Comparison of ENCODE assay signal across 15 cellular contexts in genomic region chr19:48909424-48910077, GRCh38. TPM values are rescaled to one million over a fixed set of nuclear protein-coding genes. Genes with fewer than 3 reads are reported as not detected.
DNase-seq lines count a peak whose midpoint lies in the region; ATAC-seq, FAIRE-seq and TF ChIP-seq lines count a peak whose summit lies in the region.
"Not testable (repeated sequence)": the region's sequence is repeated elsewhere in the genome, so short reads cannot be mapped to it uniquely, and the experiment has no call there.
"Had no signal": no experiment of that assay in that cellular context is flagged by ENCODE, and none has a peak within 500 bp of the region (broad histone marks: within the 10 kb centered on the region; RNA-seq: fewer than 3 reads in every experiment).

No MANE protein-coding gene starts in this region.

- not testable (repeated sequence) for H3K27me3 ChIP-seq in DOHH2 (ENCODE audit: control insufficient read depth, low read length); heart left ventricle; right lobe of liver; gastrocnemius medialis; upper lobe of right lung

- not testable (repeated sequence) for H3F3A ChIP-seq in DOHH2 (ENCODE audit: control insufficient read depth, insufficient read depth)

- not testable (repeated sequence) for H3K9me2 ChIP-seq in DOHH2 (replicated peaks; ENCODE audit: control insufficient read depth, low read length)

- H3K79me2 ChIP-seq in DOHH2 (ENCODE audit: control insufficient read depth, low read length) = not testable (repeated sequence)

- H3K4me3 ChIP-seq in DOHH2 (ENCODE audit: low read length) = peak overlapping the region; percentile 36
- not testable (repeated sequence) for H3K4me3 ChIP-seq in heart left ventricle, right lobe of liver, gastrocnemius medialis, upper lobe of right lung

- H3K4me1 ChIP-seq in DOHH2 (ENCODE audit: control insufficient read depth, low read length) (peaks cover 42% of the 10 kb centered on the region), heart left ventricle (peaks cover 0 to 15% (median 7%) of the 10 kb centered on the region in 12 donors), right lobe of liver (peaks cover 0 to 24% (median 11%) of the 10 kb centered on the region in 4 donors), gastrocnemius medialis (peaks cover 5 to 17% of the 10 kb centered on the region in 2 donors), upper lobe of right lung (peaks cover 16% of the 10 kb centered on the region)

- H3K36me3 ChIP-seq in DOHH2 (ENCODE audit: control insufficient read depth, low read length) (peaks cover 69% of the 10 kb centered on the region), heart left ventricle (peaks cover 0 to 98% (median 97%) of the 10 kb centered on the region in 9 donors), right lobe of liver (peaks cover 6 to 67% (median 36%) of the 10 kb centered on the region in 4 donors), gastrocnemius medialis (peaks cover 2 to 85% of the 10 kb centered on the region in 2 donors), upper lobe of right lung (peaks cover 91% of the 10 kb centered on the region)

- not testable (repeated sequence) for DNase-seq in GM19239 (ENCODE audit: insufficient read length, low spot score); RWPE1 (ENCODE audit: low spot score); heart left ventricle; right lobe of liver; upper lobe of right lung
- DNase-seq in gastrocnemius medialis = peak in 1 of 2 donors; percentile 47

- intact Hi-C loops in heart left ventricle (cut with DNase I) (loop anchor here in 5 of 10 donors (5.0 to 10.0 kb wide), 4 partner anchors 43 to 55 kb away; partner anchors contain the start of genes BAX (in 3 of the 5) and FTL (in 2 of the 5)), right lobe of liver (cut with DNase I) (loop anchor here in 1 of 2 donors (10.0 kb wide), 1 partner anchor 55 kb away; the partner anchor contains the start of gene FTL)
- intact Hi-C loops in gastrocnemius medialis (cut with DNase I; ENCODE audit: low total_unique reads); upper lobe of right lung (cut with DNase I): not testable (repeated sequence)

- TF ChIP-seq CTCF in DOHH2 (IDR thresholded peaks at IDR 0.05; ENCODE audit: low read depth, low read length, poor library complexity, severe bottlenecking); RWPE1 (conservative IDR thresholded peaks at IDR 0.05; ENCODE audit: low read depth); heart left ventricle (IDR thresholded peaks at IDR 0.05); right lobe of liver (IDR thresholded peaks at IDR 0.05); gastrocnemius medialis (IDR thresholded peaks at IDR 0.05 in 4 of 5, conservative IDR thresholded peaks at IDR 0.05 in 1 of 5); upper lobe of right lung (IDR thresholded peaks at IDR 0.05): not testable (repeated sequence)

- WGBS in heart left ventricle, 4 donors = 92 to 97% (median 93%) methylated on average over 11 of the region's 11 CpGs
- 93% methylated on average over 11 of the region's 11 CpGs for WGBS in right lobe of liver (ENCODE audit: insufficient coverage, low coverage, low lambda C conversion rate, missing lambda C conversion rate)

- peak overlapping the region; percentile 72 for H3K27ac ChIP-seq in DOHH2 (ENCODE audit: low read depth, low read length)
- H3K27ac ChIP-seq in RWPE1 = peak overlapping the region; percentile 32
- peak overlapping the region in 11 of 12 donors; percentile 14 to 75 (median 62) for H3K27ac ChIP-seq in heart left ventricle
- H3K27ac ChIP-seq in right lobe of liver = peak overlapping the region in 2 of 3 donors; percentile 56 to 88
- peak overlapping the region; percentile 75 to 87 (median 82) for H3K27ac ChIP-seq in gastrocnemius medialis
- peak overlapping the region; percentile 51 for H3K27ac ChIP-seq in upper lobe of right lung

- H3K4me2 ChIP-seq in DOHH2 (ENCODE audit: low read length) = peak overlapping the region; percentile 67

- POLR2A ChIA-PET in RWPE1 (lab: Yijun Ruan, JAX; ENCODE audit: low non-redundant PET) = not testable (repeated sequence)

- H4K20me1 ChIP-seq in DOHH2 (ENCODE audit: control insufficient read depth, insufficient read depth, low read depth, low read length) = not testable (repeated sequence)

- H3K9me3 ChIP-seq in DOHH2 (ENCODE audit: control insufficient read depth, insufficient read depth, low read length); heart left ventricle; right lobe of liver; gastrocnemius medialis; upper lobe of right lung: not testable (repeated sequence)

- ATAC-seq in heart left ventricle, right lobe of liver, gastrocnemius medialis, upper lobe of right lung: not testable (repeated sequence)

- in situ Hi-C loops in gastrocnemius medialis (cut with MboI; ENCODE audit: low sequenced_read_pairs in 4 of 4) = not testable (repeated sequence)

- peak; percentile 40 for FAIRE-seq in GM19239 (lab: Jason Lieb, UNC)

- CTCF ChIA-PET in RWPE1 (lab: Yijun Ruan, JAX) = not testable (repeated sequence)

- not testable (repeated sequence) for TF ChIP-seq POLR2A in heart left ventricle (IDR thresholded peaks at IDR 0.05); right lobe of liver (IDR thresholded peaks at IDR 0.05); gastrocnemius medialis (IDR thresholded peaks at IDR 0.05)

RNA-seq across cellular contexts. Expression of gene NUCB1, which starts 9.4 kb away (rescaled TPM):
- 100 to 1,000 TPM; 200 to 428 (median 286) TPM for total RNA-seq in heart left ventricle
- 100 to 1,000 TPM; 179 to 384 TPM for polyA plus RNA-seq in heart left ventricle
- 100 to 1,000 TPM; 306 to 376 (median 349) TPM for total RNA-seq in right lobe of liver
- 100 to 1,000 TPM in 3 of 4 donors, 10 to 100 TPM in 1; 83.9 to 162 (median 148) TPM for total RNA-seq in gastrocnemius medialis
- total RNA-seq in upper lobe of right lung = 287 TPM

RNA-seq across cellular contexts. Expression of gene TULP2, which starts 11.0 kb away (rescaled TPM):
- total RNA-seq in heart left ventricle (1 to 10 TPM in 1 of 9 donors, under 1 TPM in 5, not detected in 3; 0.21 to 1.1 (median 0.32) TPM), right lobe of liver (not detected), gastrocnemius medialis (not detected), upper lobe of right lung (not detected)
- polyA plus RNA-seq in heart left ventricle = under 1 TPM in 1 of 2 donors, not detected in 1; 0.26 TPM
- total RNA-seq: CD8-positive, alpha-beta T cell; HT1080; LHCN-M2; MCF 10A; PC-3; Right ventricle myocardium inferior; SJCRH30 had no signal

RNA-seq across cellular contexts. Expression of gene DHDH, which starts 23.9 kb away (rescaled TPM):
- total RNA-seq in heart left ventricle = under 1 TPM in 1 of 9 donors, not detected in 8; 0.49 TPM
- under 1 TPM in 1 of 2 donors, not detected in 1; 0.15 TPM for polyA plus RNA-seq in heart left ventricle
- under 1 TPM in 1 of 6 experiments, not detected in 5; 0.29 TPM for total RNA-seq in right lobe of liver
- not detected for total RNA-seq in gastrocnemius medialis
- total RNA-seq in upper lobe of right lung = 3.0 TPM
- total RNA-seq: HFFc6, HT1080, LHCN-M2, MCF 10A, Right ventricle myocardium inferior, SJCRH30 had no signal

RNA-seq across cellular contexts. Expression of gene PPP1R15A, which starts 37.3 kb away (rescaled TPM):
- total RNA-seq in heart left ventricle (10 to 100 TPM; 51.7 to 88.2 (median 62.6) TPM), right lobe of liver (10 to 100 TPM in 4 of 6 experiments, 1 to 10 TPM in 2; 4.5 to 25.6 (median 12.2) TPM), gastrocnemius medialis (10 to 100 TPM; 28.7 to 73.9 (median 39.8) TPM), upper lobe of right lung (80.9 TPM)
- 100 to 1,000 TPM in 1 of 2 donors, 10 to 100 TPM in 1; 86.6 to 181 TPM for polyA plus RNA-seq in heart left ventricle

RNA-seq across cellular contexts. Expression of gene PLEKHA4, which starts 41.1 kb away (rescaled TPM):
- total RNA-seq in heart left ventricle = 10 to 100 TPM in 8 of 9 donors, 1 to 10 TPM in 1; 7.5 to 66.9 (median 24.8) TPM
- 10 to 100 TPM; 28.6 to 32.0 TPM for polyA plus RNA-seq in heart left ventricle
- total RNA-seq in right lobe of liver = 10 to 100 TPM in 4 of 6 experiments, 1 to 10 TPM in 2; 5.7 to 25.6 (median 12.0) TPM
- total RNA-seq in gastrocnemius medialis = 1 to 10 TPM; 3.4 to 9.7 (median 6.3) TPM
- total RNA-seq in upper lobe of right lung = 16.0 TPM

Comparison
In these comparisons a context has a peak if more than half of its experiments do, and no peak if none do; other contexts are left out.
1. H3K27ac ChIP-seq: peak in every context shown above with its lines; median percentile 82 in gastrocnemius medialis; 72 in DOHH2; 72 in right lobe of liver; 62 in heart left ventricle; 51 in upper lobe of right lung; 32 in RWPE1.